In the genomic region with DNA sequence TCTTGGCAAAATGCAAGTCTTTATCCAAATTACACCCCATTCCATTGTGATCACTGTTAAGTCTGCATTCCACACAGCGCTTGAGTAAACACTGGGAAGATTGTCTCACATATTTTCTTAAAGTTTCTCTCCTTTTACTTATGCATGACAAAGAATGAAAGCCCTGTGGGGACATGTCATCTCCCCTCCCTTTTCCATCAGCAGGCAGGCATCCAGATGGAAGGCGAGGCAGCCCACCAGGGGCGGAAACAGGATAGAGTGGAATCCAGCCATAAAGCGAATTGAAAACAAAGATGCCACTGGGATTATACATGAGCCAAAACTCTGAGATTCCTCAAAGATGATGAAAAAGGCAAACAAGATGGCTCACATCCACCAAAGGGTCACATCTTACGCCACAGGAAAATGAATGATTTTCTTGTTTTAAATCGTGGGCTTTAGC, we compare ENCODE assay signal across 9 cellular contexts.
DNase-seq lines count a peak whose midpoint lies in the region; ATAC-seq and TF ChIP-seq lines count a peak whose summit lies in the region.
"Had no signal": no experiment of that assay in that cellular context is flagged by ENCODE, and none has a peak within 500 bp of the region (broad histone marks: within the 10 kb centered on the region; RNA-seq: fewer than 3 reads in every experiment).

No MANE protein-coding gene starts in this region.

- H3K27me3 ChIP-seq in gastroesophageal sphincter = no peaks in the 10 kb centered on the region
- H3K27me3 ChIP-seq in dorsolateral prefrontal cortex = no peaks in the 10 kb centered on the region
- H3K27me3 ChIP-seq: upper lobe of left lung had no signal

- no peak for TF ChIP-seq POLR2A in gastroesophageal sphincter (IDR thresholded peaks at IDR 0.05)

- no peak overlapping the region for H3K4me3 ChIP-seq in gastroesophageal sphincter
- peak overlapping the region in 1 of 59 donors; percentile 10 for H3K4me3 ChIP-seq in dorsolateral prefrontal cortex
- H3K4me3 ChIP-seq: upper lobe of left lung had no signal

- H3K9me3 Mint-ChIP-seq in progenitor cell of endocrine pancreas (ENCODE audit: low read depth) = peaks cover 8% of the 10 kb centered on the region
- H3K9me3 Mint-ChIP-seq in stimulated activated memory B cell treated with anti-CD40 and anti-IgM and Interleukin-4, amounts not matched to agents 10 μg/mL and 1 μg/mL and 100 μg/mL, for 72 hours = peaks cover 5% of the 10 kb centered on the region

- intact Hi-C loops in dorsolateral prefrontal cortex (cut with DNase I) = no loop called here

- H3K4me1 Mint-ChIP-seq in T-helper 17 cell (peaks cover 17% of the 10 kb centered on the region), progenitor cell of endocrine pancreas (ENCODE audit: low read depth) (peaks cover 21% of the 10 kb centered on the region)
- no peaks in the 10 kb centered on the region for H3K4me1 Mint-ChIP-seq in stimulated activated memory B cell treated with anti-CD40 and anti-IgM and Interleukin-4, amounts not matched to agents 10 μg/mL and 1 μg/mL and 100 μg/mL, for 72 hours

- no peak for ATAC-seq in T-helper 17 cell
- ATAC-seq in gastroesophageal sphincter = peak; percentile 55
- no peak for ATAC-seq in stimulated activated memory B cell treated with anti-CD40 and anti-IgM and Interleukin-4, amounts not matched to agents 10 μg/mL and 1 μg/mL and 100 μg/mL, for 72 hours

- TF ChIP-seq CTCF in gastroesophageal sphincter (IDR thresholded peaks at IDR 0.05) (no peak), progenitor cell of endocrine pancreas (IDR thresholded peaks at IDR 0.05; ENCODE audit: unreplicated experiment) (no peak), dorsolateral prefrontal cortex (IDR thresholded peaks at IDR 0.05 in 54 of 56, conservative IDR thresholded peaks at IDR 0.05 in 2 of 56; ENCODE audit: low read depth in 1 of 56, partially characterized antibody in 56 of 56) (no peak)

- TF ChIP-seq EP300 in gastroesophageal sphincter (IDR thresholded peaks at IDR 0.05) = no peak

- DNase-seq in GM04504 (ENCODE audit: low read depth) (peak; percentile 87), T-helper 17 cell (no peak), progenitor cell of endocrine pancreas (ENCODE audit: low spot score, unreplicated experiment) (no peak), dorsolateral prefrontal cortex (no peak), T-helper 2 cell (no peak), NCI-H1417 treated with DMSO at 0.1 percent for 48 hours (lab: John Stamatoyannopoulos, UW) (no peak)

- H3K27ac Mint-ChIP-seq in T-helper 17 cell (peak overlapping the region; percentile 79), progenitor cell of endocrine pancreas (peak overlapping the region; percentile 76)
- H3K27ac Mint-ChIP-seq in stimulated activated memory B cell treated with anti-CD40 and anti-IgM and Interleukin-4, amounts not matched to agents 10 μg/mL and 1 μg/mL and 100 μg/mL, for 72 hours = no peak overlapping the region

- 40 to 41% methylated on average over 3 to 5 of the region's 6 CpGs for WGBS in gastroesophageal sphincter (ENCODE audit: low coverage in 1 of 2), 2 donors

- H3K27me3 Mint-ChIP-seq in T-helper 17 cell (no peaks in the 10 kb centered on the region), progenitor cell of endocrine pancreas (no peaks in the 10 kb centered on the region)
- peaks cover 22% of the 10 kb centered on the region for H3K27me3 Mint-ChIP-seq in stimulated activated memory B cell treated with anti-CD40 and anti-IgM and Interleukin-4, amounts not matched to agents 10 μg/mL and 1 μg/mL and 100 μg/mL, for 72 hours

- H3K4me1 ChIP-seq in gastroesophageal sphincter = peaks cover 3 to 64% (median 15%) of the 10 kb centered on the region in 3 donors

- H3K4me3 Mint-ChIP-seq in T-helper 17 cell (no peak overlapping the region), progenitor cell of endocrine pancreas (ENCODE audit: low read depth) (no peak overlapping the region)
- no peak overlapping the region for H3K4me3 Mint-ChIP-seq in stimulated activated memory B cell treated with anti-CD40 and anti-IgM and Interleukin-4, amounts not matched to agents 10 μg/mL and 1 μg/mL and 100 μg/mL, for 72 hours

- H3K27ac ChIP-seq in gastroesophageal sphincter = peak overlapping the region in 3 of 4 donors; percentile 5 to 33 (median 26)
- H3K27ac ChIP-seq in dorsolateral prefrontal cortex = peak overlapping the region in 8 of 59 donors; percentile 0 to 33 (median 16)
- H3K27ac ChIP-seq: upper lobe of left lung had no signal

- H3K36me3 ChIP-seq in gastroesophageal sphincter = peaks cover 0 to 14% of the 10 kb centered on the region in 2 donors
- H3K36me3 ChIP-seq: upper lobe of left lung had no signal

- H3K9me3 ChIP-seq in T-helper 17 cell (ENCODE audit: control insufficient read depth, low read length, poor library complexity, severe bottlenecking) (no peaks in the 10 kb centered on the region), gastroesophageal sphincter (no peaks in the 10 kb centered on the region)
- H3K9me3 ChIP-seq: upper lobe of left lung had no signal

- H3K36me3 Mint-ChIP-seq in T-helper 17 cell (ENCODE audit: low read depth) (peaks cover 2% of the 10 kb centered on the region), progenitor cell of endocrine pancreas (ENCODE audit: insufficient read depth) (peaks cover 21% of the 10 kb centered on the region)
- peaks cover 6% of the 10 kb centered on the region for H3K36me3 Mint-ChIP-seq in stimulated activated memory B cell treated with anti-CD40 and anti-IgM and Interleukin-4, amounts not matched to agents 10 μg/mL and 1 μg/mL and 100 μg/mL, for 72 hours
